ENCODE assay signal across 1 cellular context in genomic region chr21:23247334-23247733, GRCh38.
TF ChIP-seq lines count a peak whose summit lies in the region.

No MANE protein-coding gene starts in this region.

TF ChIP-seq in H1, 55 proteins besides CTCF, POLR2A, EP300 and RAD21 (continued from another document):
- TF ChIP-seq TCF12 (IDR thresholded peaks at IDR 0.05; ENCODE audit: low read depth, low read length) (no peak), KDM5A (IDR thresholded peaks at IDR 0.05; ENCODE audit: low read length) (no peak), SIX5 (IDR thresholded peaks at IDR 0.05; ENCODE audit: low read depth, low read length) (no peak), E2F6 (IDR thresholded peaks at IDR 0.05) (no peak), ATF3 (IDR thresholded peaks at IDR 0.05; ENCODE audit: insufficient read depth, low read depth, low read length) (no peak), EZH2 (IDR thresholded peaks at IDR 0.05; ENCODE audit: low read depth, low read length, severe bottlenecking) (no peak), BCL11A (IDR thresholded peaks at IDR 0.05; ENCODE audit: low read depth in 2 of 2, low read length in 2 of 2) (no peak), SP2 (IDR thresholded peaks at IDR 0.05; ENCODE audit: low read length) (no peak), FOSL1 (IDR thresholded peaks at IDR 0.05; ENCODE audit: insufficient read depth, low read depth, low read length) (no peak), POLR2AphosphoS5 (IDR thresholded peaks at IDR 0.05; ENCODE audit: low read depth, low read length) (no peak), SAP30 (IDR thresholded peaks at IDR 0.05; ENCODE audit: insufficient read depth, insufficient replicate concordance, low read length) (no peak), SUZ12 (IDR thresholded peaks at IDR 0.05; ENCODE audit: low read length) (no peak), RNF2 (IDR thresholded peaks at IDR 0.05; ENCODE audit: borderline replicate concordance, low read depth, low read length, missing control alignments, poor library complexity, severe bottlenecking) (no peak)
TF ChIP-seq in H1: peak in this region for 0.
